ENCODE assay signal across 9 cellular contexts in genomic region chr4:89283226-89283974, GRCh38. TPM values are rescaled to one million over a fixed set of nuclear protein-coding genes. Genes with fewer than 3 reads are reported as not detected.
DNase-seq lines count a peak whose midpoint lies in the region; ATAC-seq and TF ChIP-seq lines count a peak whose summit lies in the region.
"Had no signal": no experiment of that assay in that cellular context is flagged by ENCODE, and none has a peak within 500 bp of the region (broad histone marks: within the 10 kb centered on the region; RNA-seq: fewer than 3 reads in every experiment).

No MANE protein-coding gene starts in this region.

- H2BK5ac ChIP-seq in mesendoderm (ENCODE audit: low read length) = peak overlapping the region; percentile 71

- no CpG with 5 or more reads among the region's 5 CpGs for WGBS in mesendoderm (ENCODE audit: extremely low coverage, insufficient coverage, low lambda C conversion rate)

- intact Hi-C loops in CD4-positive, alpha-beta T cell (cut with DNase I, micrococcal nuclease) = loop anchor here in 1 of 2 experiments (2.0 to 5.0 kb wide), 2 partner anchors 15 to 34 kb away; no protein-coding TSS in a partner anchor

- H3K18ac ChIP-seq in mesendoderm (ENCODE audit: low read length) = no peak overlapping the region

- peak in 6 of 10 experiments; percentile 27 to 52 (median 40) for DNase-seq in CD4-positive, alpha-beta T cell
- peak; percentile 82 for DNase-seq in NCI-H460 (ENCODE audit: extremely low read depth, low read depth)
- DNase-seq in brain microvascular endothelial cell = peak; percentile 11
- DNase-seq in mesendoderm = peak; percentile 46
- no peak for DNase-seq in cerebellar nuclear complex (lab: John Stamatoyannopoulos, UW)
- DNase-seq in HuH-7.5 (ENCODE audit: low spot score) = no peak
- DNase-seq: NCI-H1930 had no signal

- no peak for TF ChIP-seq CTCF in CD4-positive, alpha-beta T cell (IDR thresholded peaks at IDR 0.05)
- no peak for TF ChIP-seq CTCF in brain microvascular endothelial cell (IDR thresholded peaks at IDR 0.05; ENCODE audit: low read depth, low read length, missing control alignments)

- peak overlapping the region; percentile 89 for H3K27ac Mint-ChIP-seq in CD4-positive, alpha-beta T cell

- POLR2A ChIA-PET in CD4-positive, alpha-beta T cell (lab: Charles Lee) = interaction anchor here (1.2 to 5.7 kb wide), 11 partner anchors 11 to 34 kb away, joined by 3 to 48 read pairs (median 6); partner anchors contain the start of gene GPRIN3

- no peak overlapping the region for H2AK5ac ChIP-seq in mesendoderm (ENCODE audit: low read length)

- H3K56ac ChIP-seq in mesendoderm (ENCODE audit: low read length) = peak overlapping the region; percentile 43

- no peaks in the 10 kb centered on the region for H3K27me3 ChIP-seq in CD4-positive, alpha-beta T cell (ENCODE audit: control insufficient read depth, insufficient read depth, low read length)
- H3K27me3 ChIP-seq in brain microvascular endothelial cell (replicated peaks) (no peaks in the 10 kb centered on the region), mesendoderm (ENCODE audit: insufficient read depth, low read length, poor library complexity) (no peaks in the 10 kb centered on the region)

- H3K27ac ChIP-seq in CD4-positive, alpha-beta T cell (ENCODE audit: low read depth, low read length) = peak overlapping the region; percentile 39
- H3K27ac ChIP-seq in brain microvascular endothelial cell (no peak overlapping the region), mesendoderm (ENCODE audit: low read depth, low read length) (no peak overlapping the region)

- no peak overlapping the region for H2BK120ac ChIP-seq in mesendoderm (ENCODE audit: low read depth, low read length)

- H3K27me3 Mint-ChIP-seq in CD4-positive, alpha-beta T cell = no peaks in the 10 kb centered on the region

- in situ Hi-C loops in brain microvascular endothelial cell (cut with HindIII; ENCODE audit: low pct_ligation_motif_present, low sequenced_read_pairs) = no loop called here

- no peak overlapping the region for H4K5ac ChIP-seq in mesendoderm (ENCODE audit: low read length)

- no peak overlapping the region for H3K4me2 ChIP-seq in mesendoderm (ENCODE audit: low read length)

- no peak overlapping the region for H4K8ac ChIP-seq in mesendoderm (ENCODE audit: low read depth, low read length)

- CTCF ChIA-PET in CD4-positive, alpha-beta T cell (lab: Charles Lee) = interaction anchor here (1.3 to 3.0 kb wide), 4 partner anchors 11 to 28 kb away, joined by 4 to 12 read pairs (median 6); no protein-coding TSS in a partner anchor

- H3K79me2 ChIP-seq in mesendoderm (ENCODE audit: control insufficient read depth, insufficient read depth, low read length) = no peaks in the 10 kb centered on the region

- no peaks in the 10 kb centered on the region for H3K9me3 ChIP-seq in CD4-positive, alpha-beta T cell (ENCODE audit: control insufficient read depth, low read length)

- H3K9ac ChIP-seq in mesendoderm (ENCODE audit: low read length) = no peak overlapping the region

- H3K23ac ChIP-seq in mesendoderm (ENCODE audit: low read length) = no peak overlapping the region

- no peak overlapping the region for H3K4ac ChIP-seq in mesendoderm (ENCODE audit: low read depth, low read length)

- no peaks in the 10 kb centered on the region for H3K9me3 Mint-ChIP-seq in CD4-positive, alpha-beta T cell

- no peaks in the 10 kb centered on the region for H3K79me1 ChIP-seq in mesendoderm (ENCODE audit: low read length)

- H3K36me3 ChIP-seq in brain microvascular endothelial cell (replicated peaks) = no peaks in the 10 kb centered on the region
- H3K36me3 ChIP-seq in mesendoderm (ENCODE audit: control insufficient read depth, insufficient read depth, low read length) = no peaks in the 10 kb centered on the region

- peaks cover 75% of the 10 kb centered on the region for H3K4me1 Mint-ChIP-seq in CD4-positive, alpha-beta T cell (ENCODE audit: low read depth)

- peaks cover 12% of the 10 kb centered on the region for H3K36me3 Mint-ChIP-seq in CD4-positive, alpha-beta T cell (ENCODE audit: low read depth)

- H2BK15ac ChIP-seq in mesendoderm (replicated peaks; ENCODE audit: low read depth) = no peak overlapping the region

- H3K4me1 ChIP-seq in mesendoderm (ENCODE audit: control insufficient read depth, low read depth, low read length) = peaks cover 10% of the 10 kb centered on the region

- peak overlapping the region; percentile 62 for H3K4me3 Mint-ChIP-seq in CD4-positive, alpha-beta T cell

- no peak overlapping the region for H3K4me3 ChIP-seq in brain microvascular endothelial cell (ENCODE audit: low read depth, low read length)
- no peak overlapping the region for H3K4me3 ChIP-seq in mesendoderm (ENCODE audit: low read length)

- ATAC-seq in CD4-positive, alpha-beta T cell (ENCODE audit: poor library complexity) = peak; percentile 82
- ATAC-seq in GM21447 (IDR thresholded peaks at IDR 0.05; ENCODE audit: unreplicated experiment) (no peak), HG03039 (IDR thresholded peaks at IDR 0.05; ENCODE audit: unreplicated experiment) (no peak)

RNA-seq across cellular contexts. Expression of gene GPRIN3, which starts 24.2 kb away (rescaled TPM):
- 10 to 100 TPM; 46.4 TPM for total RNA-seq in CD4-positive, alpha-beta T cell
- 36.5 and 42.8 TPM in 2 replicates for total RNA-seq in NCI-H460 (2014; rRNA removed; shearing (Covaris generic))
- 12.9 and 16.5 TPM in 2 replicates for polyA plus RNA-seq in NCI-H460 (2014; cell fraction: nucleus; rRNA removed)
- polyA plus RNA-seq in mesendoderm (2013, experiment 1 of 2) = 0.69 TPM
- polyA plus RNA-seq in mesendoderm (2013, experiment 2 of 2) = 0.67 TPM

Comparison
In these comparisons a context has a peak if more than half of its experiments do, and no peak if none do; other contexts are left out.
1. DNase-seq: peak in CD4-positive, alpha-beta T cell (6 of 10), NCI-H460 (single experiment), brain microvascular endothelial cell (single experiment) and mesendoderm (single experiment); none in cerebellar nuclear complex (0 of 2) and HuH-7.5 (single experiment).